ENCODE assay signal across 14 cellular contexts in the genomic region with DNA sequence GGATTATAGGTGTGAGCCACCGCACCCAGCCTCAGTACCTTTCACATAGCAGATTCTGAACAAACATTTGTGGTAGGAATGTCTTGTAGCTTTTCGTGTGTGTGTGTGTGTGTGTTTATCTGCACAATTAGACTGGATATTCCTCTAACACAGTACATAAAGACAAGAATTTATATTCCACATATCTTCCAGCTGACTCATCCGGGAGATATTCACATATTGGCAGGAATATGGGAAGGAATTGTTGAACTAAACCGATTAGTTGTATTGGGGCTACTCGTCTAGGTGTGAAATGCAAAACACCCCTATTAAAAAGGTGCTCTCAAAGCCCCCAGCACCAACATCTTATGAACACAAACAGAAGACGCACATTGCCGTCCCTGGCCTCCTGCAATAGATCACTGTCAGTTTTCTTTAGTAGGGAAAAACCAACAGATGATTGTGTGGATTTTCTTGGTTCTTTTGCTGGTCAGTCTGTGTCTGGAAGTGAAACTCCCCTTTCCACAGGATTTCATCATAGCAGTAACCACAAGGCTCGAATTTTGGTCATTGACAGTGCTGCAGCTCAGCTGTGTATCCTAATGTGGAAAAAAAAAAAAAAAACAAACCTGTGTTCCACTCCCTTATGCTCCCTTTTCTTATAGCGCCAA.
A peak's percentile ranks its signal among the peaks of the same experiment; 100 is the strongest.
DNase-seq lines count a peak whose midpoint lies in the region; ATAC-seq lines count a peak whose summit lies in the region.
"Had no signal": no experiment of that assay in that cellular context is flagged by ENCODE, and none has a peak within 500 bp of the region (broad histone marks: within the 10 kb centered on the region; RNA-seq: fewer than 3 reads in every experiment).

No MANE protein-coding gene starts in this region.

- peaks cover 9% of the 10 kb centered on the region for H3K4me1 ChIP-seq in ACC112 (ENCODE audit: control insufficient read depth, insufficient read depth, low read length, unreplicated experiment)

- H3K4me3 ChIP-seq in ACC112 (ENCODE audit: low read depth, low read length): peak overlapping the region; percentile 55; the same call in 1 of the 2 replicates

- DNase-seq in HS-27A (ENCODE audit: low read depth) (peak; percentile 78), UCSD-AML1 (lab: John Stamatoyannopoulos, UW; ENCODE audit: unreplicated experiment) (peak; percentile 12), kidney glomerular epithelial cell (lab: John Stamatoyannopoulos, UW) (peak; percentile 62), NCI-H1930 (lab: John Stamatoyannopoulos, UW) (no peak), SHP77 treated with DMSO at 0.1 percent for 48 hours (lab: John Stamatoyannopoulos, UW) (no peak)
- DNase-seq: activated gamma-delta T cell; CD4-positive, CD25-positive, alpha-beta regulatory T cell; H7; mesendoderm; substantia nigra had no signal

- no peaks in the 10 kb centered on the region for H3K36me3 ChIP-seq in ACC112 (ENCODE audit: insufficient read depth, low read length)

- H3K27me3 ChIP-seq in ACC112 (ENCODE audit: insufficient read depth, low read length): no peaks in the 10 kb centered on the region

- 0 out of 2 replicates have a peak overlapping the region, but pooled peaks have one; percentile 23 for H3K27ac ChIP-seq in ACC112 (ENCODE audit: low read depth, low read length)
- H3K27ac ChIP-seq: HL-60 had no signal

- H2AFZ ChIP-seq in ACC112 (ENCODE audit: low read length, unreplicated experiment): no peak overlapping the region

- no peak for ATAC-seq in activated CD4-positive, CD25-positive, alpha-beta regulatory T cell treated with anti-CD3 and anti-CD28 coated beads, Interleukin-2, amount 50 U/mL, for 24 hours
- no peak for ATAC-seq in GM19463 (IDR thresholded peaks at IDR 0.05; ENCODE audit: unreplicated experiment)

- H3K79me2 ChIP-seq in ACC112 (ENCODE audit: control insufficient read depth, insufficient read depth, low read length, unreplicated experiment): no peaks in the 10 kb centered on the region

Comparison
In these comparisons a context has a peak if more than half of its experiments do, and no peak if none do; other contexts are left out.
1. DNase-seq: peak in HS-27A (single experiment), UCSD-AML1 (single experiment) and kidney glomerular epithelial cell (single experiment); none in NCI-H1930 (0 of 2) and SHP77 treated with DMSO at 0.1 percent for 48 hours (single experiment).